ENCODE assay signal across 20 cellular contexts in the genomic region with DNA sequence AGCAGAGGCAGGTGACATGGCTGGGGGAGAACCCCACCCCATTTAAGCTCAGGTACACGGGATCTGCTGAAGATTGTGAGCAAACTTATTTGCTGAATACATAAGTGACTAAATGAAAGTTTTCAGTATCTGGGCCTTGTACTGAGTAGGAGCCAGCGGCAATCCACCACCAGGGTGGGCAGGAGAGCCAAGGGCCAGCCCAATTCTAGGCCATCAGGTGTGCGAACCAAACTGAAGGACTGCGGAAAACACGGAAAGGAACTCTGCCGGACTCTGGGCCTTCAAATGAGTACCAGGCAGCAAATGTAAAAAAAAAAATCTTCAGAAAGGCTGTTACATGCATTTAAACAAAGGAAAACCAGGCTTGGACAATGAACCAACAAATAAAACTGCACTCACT. TPM values are rescaled to one million over a fixed set of nuclear protein-coding genes. Genes with fewer than 3 reads are reported as not detected.
DNase-seq lines count a peak whose midpoint lies in the region; ATAC-seq and TF ChIP-seq lines count a peak whose summit lies in the region.
"Had no signal": no experiment of that assay in that cellular context is flagged by ENCODE, and none has a peak within 500 bp of the region (broad histone marks: within the 10 kb centered on the region; RNA-seq: fewer than 3 reads in every experiment).

No MANE protein-coding gene starts in this region.

- no peak overlapping the region for H3K4me3 Mint-ChIP-seq in HFFc6
- H3K4me3 Mint-ChIP-seq in naive B cell: peak overlapping the region; percentile 3 to 85 (median 67)
- H3K4me3 Mint-ChIP-seq: activated naive CD8-positive, alpha-beta T cell treated with anti-CD3 and anti-CD28 coated beads, Interleukin-2, amount 50 U/mL, for 24 hours; central memory CD8-positive, alpha-beta T cell had no signal

- TF ChIP-seq CTCF in AG04450 (IDR thresholded peaks at IDR 0.05; ENCODE audit: low read depth, low read length) (peak; percentile 29; the same call in 1 of the 2 replicates), HFFc6 (IDR thresholded peaks at IDR 0.05) (peak; percentile 41; the same call in 1 of the 2 replicates)

- H3K27me3 ChIP-seq in AG04450 (ENCODE audit: control insufficient read depth, insufficient read depth, low read length): no peaks in the 10 kb centered on the region
- H3K27me3 ChIP-seq: spleen had no signal

- H3K4me1 Mint-ChIP-seq in HFFc6 (ENCODE audit: low read depth): peaks cover 94% of the 10 kb centered on the region
- H3K4me1 Mint-ChIP-seq in naive B cell: peaks cover 68 to 95% (median 89%) of the 10 kb centered on the region in 3 donors

- CTCF ChIA-PET in AG04450 (lab: Charles Lee): no interaction called here

- no peaks in the 10 kb centered on the region for H3K9me3 Mint-ChIP-seq in HFFc6
- no peaks in the 10 kb centered on the region for H3K9me3 Mint-ChIP-seq in naive B cell
- H3K9me3 Mint-ChIP-seq: activated naive CD8-positive, alpha-beta T cell treated with anti-CD3 and anti-CD28 coated beads, Interleukin-2, amount 50 U/mL, for 24 hours; central memory CD8-positive, alpha-beta T cell had no signal

- H3K4me3 ChIP-seq in AG04450 (ENCODE audit: low read depth, low read length): no peak overlapping the region
- H3K4me3 ChIP-seq: spleen had no signal

- no peaks in the 10 kb centered on the region; the same call in 1 of the 2 replicates for H3K27me3 Mint-ChIP-seq in HFFc6 (ENCODE audit: insufficient read depth)
- no peaks in the 10 kb centered on the region for H3K27me3 Mint-ChIP-seq in naive B cell
- H3K27me3 Mint-ChIP-seq: activated naive CD8-positive, alpha-beta T cell treated with anti-CD3 and anti-CD28 coated beads, Interleukin-2, amount 50 U/mL, for 24 hours; central memory CD8-positive, alpha-beta T cell had no signal

- H3K27ac Mint-ChIP-seq in HFFc6 (peak overlapping the region; percentile 91), naive B cell (peak overlapping the region; percentile 54 to 95 (median 81))
- H3K27ac Mint-ChIP-seq: activated naive CD8-positive, alpha-beta T cell treated with anti-CD3 and anti-CD28 coated beads, Interleukin-2, amount 50 U/mL, for 24 hours had no signal

- peaks cover 7% of the 10 kb centered on the region; the same call in 1 of the 2 replicates for H3K9me3 ChIP-seq in AG04450 (ENCODE audit: control insufficient read depth, insufficient read depth, low read length)
- H3K9me3 ChIP-seq: spleen had no signal

- H3K36me3 Mint-ChIP-seq in HFFc6 (ENCODE audit: low read depth) (peaks cover 35% of the 10 kb centered on the region), naive B cell (peaks cover 11 to 13% of the 10 kb centered on the region in 2 donors)

- peak overlapping the region; percentile 57 for H3K27ac ChIP-seq in AG04450 (ENCODE audit: low read depth, low read length)
- H3K27ac ChIP-seq in cingulate gyrus (ENCODE audit: low read depth, low read length): peak overlapping the region; percentile 39

- no peak for DNase-seq in AG04450 (ENCODE audit: low read depth, low spot score)
- DNase-seq in HFFc6: no peak
- DNase-seq in naive B cell: no peak
- no peak for DNase-seq in NCI-H1092 (lab: John Stamatoyannopoulos, UW)
- DNase-seq: activated CD4-positive, alpha-beta T cell treated with anti-CD3 and anti-CD28 coated beads, Interleukin-2, amount 50 U/mL, for 4 hours; activated naive CD8-positive, alpha-beta T cell treated with anti-CD3 and anti-CD28 coated beads, Interleukin-2, amount 50 U/mL, for 24 hours; activated T-cell treated with anti-CD3 and anti-CD28 coated beads, Interleukin-2, amount 50 U/mL, for 48 hours; Calu3; GDM1; Karpas-422; NCI-H1417 treated with DMSO at 0.1 percent for 48 hours; NCI-H226; SIG-M5; spleen; stimulated activated naive CD4-positive, alpha-beta T cell treated with Interleukin-2 at 50 U/mL for 16 hours had no signal

- ATAC-seq in naive B cell (ENCODE audit: low read depth in 2 of 2) (no peak), HG02759 (IDR thresholded peaks at IDR 0.05; ENCODE audit: unreplicated experiment) (no peak), GM18861 (IDR thresholded peaks at IDR 0.05; ENCODE audit: unreplicated experiment) (no peak), GM21723 (IDR thresholded peaks at IDR 0.05; ENCODE audit: unreplicated experiment) (no peak)
- ATAC-seq: activated naive CD8-positive, alpha-beta T cell treated with anti-CD3 and anti-CD28 coated beads, Interleukin-2, amount 50 U/mL, for 24 hours had no signal

- POLR2A ChIA-PET in AG04450 (lab: Yijun Ruan, JAX): no interaction called here

RNA-seq across cellular contexts. Expression of a gene that starts 19.7 kb away (rescaled TPM):
- 53.7 and 65.9 TPM in 2 replicates for polyA plus RNA-seq in AG04450 (2011; rRNA removed)
- polyA minus RNA-seq in AG04450 (2011; rRNA and poly(A)+ RNA removed): 66.7 and 69.8 TPM in 2 replicates
- 100 to 1,000 TPM in 3 of 6 experiments, 10 to 100 TPM in 3; 86.5 to 104 (median 97.4) TPM for total RNA-seq in HFFc6 (2021; fragmentation: NEBNext Ultra II Directional; extraction: Animal tissue kit (Norgen Biotek cat#: 25700))
- 100 to 1,000 TPM in 4 of 6 donors, 10 to 100 TPM in 2; 90.5 to 200 (median 115) TPM for polyA plus RNA-seq in naive B cell (ENCODE audit: low read depth in 6 of 6)
